8 cellular contexts compared by ENCODE assay signal in the genomic region with DNA sequence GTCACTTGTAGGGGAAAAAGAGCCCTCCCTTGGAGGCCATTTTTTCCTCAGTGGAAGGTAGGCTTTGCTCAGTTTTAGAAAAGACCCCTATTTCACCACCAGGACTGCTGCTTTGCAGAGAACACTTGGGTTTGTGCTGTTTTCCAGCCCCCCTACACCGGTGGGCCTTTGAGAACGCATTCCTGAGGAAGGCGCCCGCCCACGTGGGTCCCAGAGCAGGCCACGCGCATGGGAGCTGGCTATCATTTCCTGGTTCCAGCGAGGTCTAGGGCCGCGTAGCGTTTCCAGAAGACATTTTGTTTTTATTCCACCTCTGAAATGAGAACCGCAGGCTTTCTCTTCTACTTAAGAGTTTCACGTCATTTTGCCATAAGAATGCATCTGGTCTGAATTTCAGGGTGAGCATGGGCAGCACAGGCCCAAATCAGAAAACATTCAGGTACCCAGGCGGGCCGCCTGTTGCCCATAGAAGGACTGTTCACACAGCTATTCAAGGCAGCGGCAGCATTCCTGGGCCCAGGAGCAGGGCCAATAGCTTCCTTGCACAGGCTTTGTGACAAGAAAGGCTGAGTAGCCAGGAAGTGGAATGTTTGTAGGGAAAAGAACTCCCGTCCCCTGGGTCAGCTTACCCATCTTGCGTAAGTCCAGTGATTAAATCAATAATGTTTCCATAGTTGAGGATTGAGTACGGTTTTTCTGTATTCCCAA. TPM values are rescaled to one million over a fixed set of nuclear protein-coding genes. Genes with fewer than 3 reads are reported as not detected.
DNase-seq lines count a peak whose midpoint lies in the region; ATAC-seq, FAIRE-seq and TF ChIP-seq lines count a peak whose summit lies in the region.

No MANE protein-coding gene starts in this region.

- H3K36me3 ChIP-seq in CD8-positive, alpha-beta T cell (ENCODE audit: insufficient read depth, low read length), result no peaks in the 10 kb centered on the region
- peaks cover under 1% of the 10 kb centered on the region for H3K36me3 ChIP-seq in mammary epithelial cell (ENCODE audit: insufficient read depth, low read length)
- no peaks in the 10 kb centered on the region for H3K36me3 ChIP-seq in small intestine (ENCODE audit: control insufficient read depth in 2 of 2, insufficient read depth in 2 of 2, low read length in 2 of 2)

- CTCF ChIA-PET in CD8-positive, alpha-beta T cell (lab: Charles Lee), result interaction anchor here (1.1 to 5.0 kb wide), 4 partner anchors 8 to 49 kb away, joined by 3 to 40 read pairs (median 4); a partner anchor contains a TSS
- CTCF ChIA-PET in mammary epithelial cell (lab: Charles Lee; ENCODE audit: low non-redundant PET), result no interaction called here

- H4K20me1 ChIP-seq in mammary epithelial cell (ENCODE audit: insufficient read depth, low read length), result peaks cover 11% of the 10 kb centered on the region

- H3K9me3 ChIP-seq in CD8-positive, alpha-beta T cell (ENCODE audit: low read length), result no peaks in the 10 kb centered on the region
- no peaks in the 10 kb centered on the region for H3K9me3 ChIP-seq in mammary epithelial cell (replicated peaks; ENCODE audit: insufficient read depth, low read length)
- no peaks in the 10 kb centered on the region for H3K9me3 ChIP-seq in small intestine (ENCODE audit: control insufficient read depth, low read depth)

- no peaks in the 10 kb centered on the region for H3K27me3 ChIP-seq in CD8-positive, alpha-beta T cell (ENCODE audit: insufficient read depth, low read length)
- H3K27me3 ChIP-seq in mammary epithelial cell (ENCODE audit: insufficient read depth, low read length) (no peaks in the 10 kb centered on the region), small intestine (ENCODE audit: control insufficient read depth in 2 of 2, insufficient read depth in 2 of 2, low read length in 2 of 2) (no peaks in the 10 kb centered on the region)

- intact Hi-C loops in CD8-positive, alpha-beta T cell (cut with DNase I, micrococcal nuclease), result loop anchor here (1.0 to 5.0 kb wide), 11 partner anchors 9 to 612 kb away; a partner anchor contains a TSS
- intact Hi-C loops in mammary epithelial cell (cut with micrococcal nuclease), result no loop called here

- peaks cover 25% of the 10 kb centered on the region for H3K4me1 ChIP-seq in CD8-positive, alpha-beta T cell (ENCODE audit: insufficient read depth, low read length)
- H3K4me1 ChIP-seq in mammary epithelial cell (ENCODE audit: insufficient read depth, low read length), result peaks cover 18% of the 10 kb centered on the region
- peaks cover 0 to 3% of the 10 kb centered on the region in 2 donors for H3K4me1 ChIP-seq in small intestine (ENCODE audit: control insufficient read depth in 2 of 2, insufficient read depth in 1 of 2, low read depth in 1 of 2, low read length in 1 of 2)

- dilution Hi-C loops in mammary epithelial cell (cut with HindIII; ENCODE audit: low sequenced_read_pairs), result no loop called here

- peak overlapping the region; percentile 90 for H3K4me3 Mint-ChIP-seq in CD8-positive, alpha-beta T cell

- peaks cover 37% of the 10 kb centered on the region for H3K79me2 ChIP-seq in mammary epithelial cell (ENCODE audit: insufficient read depth, low read length)

- peak overlapping the region; percentile 91 for H3K27ac ChIP-seq in CD8-positive, alpha-beta T cell (ENCODE audit: low read depth, low read length)
- H3K27ac ChIP-seq in mammary epithelial cell (ENCODE audit: insufficient read depth, low read depth, low read length), result peak overlapping the region; percentile 91
- H3K27ac ChIP-seq in small intestine (ENCODE audit: low read depth in 1 of 2, low read length in 1 of 2), result peak overlapping the region; percentile 95 to 100

- H3K36me3 Mint-ChIP-seq in CD8-positive, alpha-beta T cell, result peaks cover 15% of the 10 kb centered on the region

- BruUV-seq in mammary epithelial cell (replicated peaks; lab: Mats Ljungman, UMichigan), result no TSS peak

- ATAC-seq in CD8-positive, alpha-beta T cell, result no peak
- ATAC-seq in GM18519 (IDR thresholded peaks at IDR 0.05; ENCODE audit: low FRiP score, unreplicated experiment), result no peak
- no peak for ATAC-seq in GM18870 (IDR thresholded peaks at IDR 0.05; ENCODE audit: unreplicated experiment)

- peak overlapping the region; percentile 86 for H3K9ac ChIP-seq in mammary epithelial cell (ENCODE audit: insufficient read depth, low read length)

- POLR2A ChIA-PET in CD8-positive, alpha-beta T cell (lab: Charles Lee), result interaction anchor here (1.2 to 6.7 kb wide), 9 partner anchors 8 to 144 kb away, joined by 3 to 83 read pairs (median 9); a partner anchor contains a TSS

- H3K27ac Mint-ChIP-seq in CD8-positive, alpha-beta T cell, result peak overlapping the region; percentile 97

- in situ Hi-C loops in mammary epithelial cell (cut with MboI; ENCODE audit: low sequenced_read_pairs in 2 of 2), result no loop called here

- H3K4me1 Mint-ChIP-seq in CD8-positive, alpha-beta T cell (ENCODE audit: low read depth), result peaks cover 28% of the 10 kb centered on the region

- 8% methylated on average over 13 of the region's 19 CpGs for WGBS in mammary epithelial cell (ENCODE audit: low coverage, missing lambda C conversion rate)
- 38 to 65% (median 63%) methylated on average over 19 of the region's 19 CpGs for WGBS in small intestine, 3 donors

- DNase-seq in CD8-positive, alpha-beta T cell, result peak in 3 of 7 experiments; percentile 25 to 70 (median 35)
- DNase-seq in MV-4-11 (lab: John Stamatoyannopoulos, UW) (peak; percentile 58), mammary epithelial cell (peak; percentile 42), iris pigment epithelial cell (ENCODE audit: low read depth) (peak; percentile 78), small intestine (no peak), NCI-H1417 (lab: John Stamatoyannopoulos, UW) (no peak)

- H3K4me3 ChIP-seq in CD8-positive, alpha-beta T cell (ENCODE audit: low read depth, low read length), result peak overlapping the region; percentile 87
- no peak overlapping the region for H3K4me3 ChIP-seq in mammary epithelial cell (replicated peaks in 1 of 3; ENCODE audit: insufficient read depth in 1 of 3, low read depth in 2 of 3, low read length in 3 of 3)
- peak overlapping the region; percentile 54 to 89 for H3K4me3 ChIP-seq in small intestine (ENCODE audit: low read depth in 1 of 2, low read length in 2 of 2)

- H3K27me3 Mint-ChIP-seq in CD8-positive, alpha-beta T cell (ENCODE audit: low read depth), result no peaks in the 10 kb centered on the region

- peak overlapping the region; percentile 86 for H3K4me2 ChIP-seq in mammary epithelial cell (ENCODE audit: insufficient read depth, low read depth, low read length)

- FAIRE-seq in small intestine (lab: Jason Lieb, UNC), result no peak

- H2AFZ ChIP-seq in mammary epithelial cell (ENCODE audit: low read depth, low read length), result peak overlapping the region; percentile 91

- no peaks in the 10 kb centered on the region for H3K9me3 Mint-ChIP-seq in CD8-positive, alpha-beta T cell

- no peak for TF ChIP-seq CTCF in CD8-positive, alpha-beta T cell (IDR thresholded peaks at IDR 0.05)
- no peak for TF ChIP-seq CTCF in mammary epithelial cell (conservative IDR thresholded peaks at IDR 0.05 in 1 of 2, IDR thresholded peaks at IDR 0.05 in 1 of 2; ENCODE audit: extremely low read depth in 1 of 2, insufficient read depth in 1 of 2, low read depth in 1 of 2, low read length in 2 of 2)

RNA-seq across cellular contexts. Expression of a gene that starts 1.3 kb away (rescaled TPM):
- total RNA-seq in CD8-positive, alpha-beta T cell, result 10 to 100 TPM; 33.3 to 33.4 TPM
- 100 to 1,000 TPM in 1 of 2 donors, 10 to 100 TPM in 1; 64.5 to 160 TPM for total RNA-seq in mammary epithelial cell
- polyA plus RNA-seq in mammary epithelial cell, result 38.1 TPM
- 67.9 TPM for polyA minus RNA-seq in mammary epithelial cell
- 10 to 100 TPM in 1 of 3 donors, 1 to 10 TPM in 2; 3.1 to 10.5 (median 4.1) TPM for polyA plus RNA-seq in small intestine

RNA-seq across cellular contexts. Expression of a gene that starts 9.5 kb away (rescaled TPM):
- 1 to 10 TPM; 3.3 to 3.5 TPM for total RNA-seq in CD8-positive, alpha-beta T cell
- 10 to 100 TPM; 11.8 to 16.3 TPM for total RNA-seq in mammary epithelial cell
- 7.4 TPM for polyA plus RNA-seq in mammary epithelial cell
- 8.7 TPM for polyA minus RNA-seq in mammary epithelial cell
- 1 to 10 TPM; 4.0 to 5.0 (median 4.6) TPM for polyA plus RNA-seq in small intestine

RNA-seq across cellular contexts. Expression of a gene that starts 20.7 kb away (rescaled TPM):
- total RNA-seq in CD8-positive, alpha-beta T cell, result 10 to 100 TPM; 13.9 to 14.4 TPM
- 10 to 100 TPM in 1 of 2 donors, 1 to 10 TPM in 1; 7.2 to 11.4 TPM for total RNA-seq in mammary epithelial cell
- 5.4 TPM for polyA plus RNA-seq in mammary epithelial cell
- not detected for polyA minus RNA-seq in mammary epithelial cell
- polyA plus RNA-seq in small intestine, result 10 to 100 TPM; 14.3 to 35.1 (median 19.5) TPM

RNA-seq across cellular contexts. Expression of a gene that starts 24.2 kb away (rescaled TPM):
- total RNA-seq in CD8-positive, alpha-beta T cell, result 10 to 100 TPM; 31.9 to 35.0 TPM
- 10 to 100 TPM; 15.3 to 29.5 TPM for total RNA-seq in mammary epithelial cell
- 14.5 TPM for polyA plus RNA-seq in mammary epithelial cell
- polyA minus RNA-seq in mammary epithelial cell, result 0.47 TPM
- polyA plus RNA-seq in small intestine, result 100 to 1,000 TPM in 2 of 3 donors, 10 to 100 TPM in 1; 19.9 to 164 (median 121) TPM

RNA-seq across cellular contexts. Expression of a gene that starts 48.9 kb away (rescaled TPM):
- total RNA-seq in CD8-positive, alpha-beta T cell, result not detected
- total RNA-seq in mammary epithelial cell, result under 1 TPM in 1 of 2 donors, not detected in 1; 0.09 TPM
- polyA plus RNA-seq in mammary epithelial cell, result 0.05 TPM
- polyA minus RNA-seq in mammary epithelial cell, result not detected
- polyA plus RNA-seq in small intestine, result under 1 TPM in 2 of 3 donors, not detected in 1; 0.13 to 0.27 TPM

Comparison
In these comparisons a context has a peak if more than half of its experiments do, and no peak if none do; other contexts are left out.
1. DNase-seq: peak in MV-4-11 (single experiment), mammary epithelial cell (single experiment) and iris pigment epithelial cell (single experiment); none in small intestine (single experiment) and NCI-H1417 (0 of 3).
2. H3K4me3 ChIP-seq: peak in CD8-positive, alpha-beta T cell (single experiment) and small intestine (2 of 2); none in mammary epithelial cell (0 of 3).
3. Peak in every context shown above with its lines, with median percentiles within 50 percentile points of each other: H3K27ac ChIP-seq.